2 cellular contexts compared by ENCODE assay signal in the genomic region with DNA sequence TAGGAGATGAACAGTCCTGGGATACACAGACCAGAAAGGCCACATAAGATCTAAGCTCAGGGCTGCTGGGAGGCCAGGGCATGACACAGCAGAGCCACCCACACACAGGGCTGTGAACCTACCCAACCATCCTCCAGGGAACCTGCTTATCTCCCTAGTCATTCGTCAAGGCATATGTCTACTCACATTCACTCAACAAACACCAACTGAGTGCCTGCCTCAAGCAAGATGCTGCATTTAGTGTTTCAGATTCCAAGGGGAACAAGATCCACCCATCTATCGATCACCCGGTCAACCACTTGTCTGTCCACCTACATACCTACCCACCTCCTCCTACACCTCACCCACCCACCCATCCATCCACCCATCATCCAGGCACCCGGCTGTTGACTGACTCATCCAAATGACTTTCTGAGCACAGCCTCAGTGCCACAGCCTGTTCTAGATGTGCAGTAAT.
TF ChIP-seq lines count a peak whose summit lies in the region.

No MANE protein-coding gene starts in this region.

TF ChIP-seq in SK-N-SH, 30 proteins besides CTCF, POLR2A, EP300 and RAD21 (continued from another document):
- TF ChIP-seq, protein P1, sequence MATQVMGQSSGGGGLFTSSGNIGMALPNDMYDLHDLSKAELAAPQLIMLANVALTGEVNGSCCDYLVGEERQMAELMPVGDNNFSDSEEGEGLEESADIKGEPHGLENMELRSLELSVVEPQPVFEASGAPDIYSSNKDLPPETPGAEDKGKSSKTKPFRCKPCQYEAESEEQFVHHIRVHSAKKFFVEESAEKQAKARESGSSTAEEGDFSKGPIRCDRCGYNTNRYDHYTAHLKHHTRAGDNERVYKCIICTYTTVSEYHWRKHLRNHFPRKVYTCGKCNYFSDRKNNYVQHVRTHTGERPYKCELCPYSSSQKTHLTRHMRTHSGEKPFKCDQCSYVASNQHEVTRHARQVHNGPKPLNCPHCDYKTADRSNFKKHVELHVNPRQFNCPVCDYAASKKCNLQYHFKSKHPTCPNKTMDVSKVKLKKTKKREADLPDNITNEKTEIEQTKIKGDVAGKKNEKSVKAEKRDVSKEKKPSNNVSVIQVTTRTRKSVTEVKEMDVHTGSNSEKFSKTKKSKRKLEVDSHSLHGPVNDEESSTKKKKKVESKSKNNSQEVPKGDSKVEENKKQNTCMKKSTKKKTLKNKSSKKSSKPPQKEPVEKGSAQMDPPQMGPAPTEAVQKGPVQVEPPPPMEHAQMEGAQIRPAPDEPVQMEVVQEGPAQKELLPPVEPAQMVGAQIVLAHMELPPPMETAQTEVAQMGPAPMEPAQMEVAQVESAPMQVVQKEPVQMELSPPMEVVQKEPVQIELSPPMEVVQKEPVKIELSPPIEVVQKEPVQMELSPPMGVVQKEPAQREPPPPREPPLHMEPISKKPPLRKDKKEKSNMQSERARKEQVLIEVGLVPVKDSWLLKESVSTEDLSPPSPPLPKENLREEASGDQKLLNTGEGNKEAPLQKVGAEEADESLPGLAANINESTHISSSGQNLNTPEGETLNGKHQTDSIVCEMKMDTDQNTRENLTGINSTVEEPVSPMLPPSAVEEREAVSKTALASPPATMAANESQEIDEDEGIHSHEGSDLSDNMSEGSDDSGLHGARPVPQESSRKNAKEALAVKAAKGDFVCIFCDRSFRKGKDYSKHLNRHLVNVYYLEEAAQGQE (IDR thresholded peaks at IDR 0.05; ENCODE audit: low read depth, low read length), result no peak
- TF ChIP-seq TAF1 (IDR thresholded peaks at IDR 0.05; ENCODE audit: borderline replicate concordance, low read depth, low read length), result no peak
- TF ChIP-seq JUND (IDR thresholded peaks at IDR 0.05), result no peak
- TF ChIP-seq, protein P2, sequence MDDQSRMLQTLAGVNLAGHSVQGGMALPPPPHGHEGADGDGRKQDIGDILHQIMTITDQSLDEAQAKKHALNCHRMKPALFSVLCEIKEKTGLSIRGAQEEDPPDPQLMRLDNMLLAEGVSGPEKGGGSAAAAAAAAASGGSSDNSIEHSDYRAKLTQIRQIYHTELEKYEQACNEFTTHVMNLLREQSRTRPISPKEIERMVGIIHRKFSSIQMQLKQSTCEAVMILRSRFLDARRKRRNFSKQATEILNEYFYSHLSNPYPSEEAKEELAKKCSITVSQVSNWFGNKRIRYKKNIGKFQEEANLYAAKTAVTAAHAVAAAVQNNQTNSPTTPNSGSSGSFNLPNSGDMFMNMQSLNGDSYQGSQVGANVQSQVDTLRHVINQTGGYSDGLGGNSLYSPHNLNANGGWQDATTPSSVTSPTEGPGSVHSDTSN (IDR thresholded peaks at IDR 0.05), result no peak
- TF ChIP-seq, protein P3, sequence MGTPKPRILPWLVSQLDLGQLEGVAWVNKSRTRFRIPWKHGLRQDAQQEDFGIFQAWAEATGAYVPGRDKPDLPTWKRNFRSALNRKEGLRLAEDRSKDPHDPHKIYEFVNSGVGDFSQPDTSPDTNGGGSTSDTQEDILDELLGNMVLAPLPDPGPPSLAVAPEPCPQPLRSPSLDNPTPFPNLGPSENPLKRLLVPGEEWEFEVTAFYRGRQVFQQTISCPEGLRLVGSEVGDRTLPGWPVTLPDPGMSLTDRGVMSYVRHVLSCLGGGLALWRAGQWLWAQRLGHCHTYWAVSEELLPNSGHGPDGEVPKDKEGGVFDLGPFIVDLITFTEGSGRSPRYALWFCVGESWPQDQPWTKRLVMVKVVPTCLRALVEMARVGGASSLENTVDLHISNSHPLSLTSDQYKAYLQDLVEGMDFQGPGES (IDR thresholded peaks at IDR 0.05; ENCODE audit: low read depth, low read length), result no peak
- TF ChIP-seq, protein P4, sequence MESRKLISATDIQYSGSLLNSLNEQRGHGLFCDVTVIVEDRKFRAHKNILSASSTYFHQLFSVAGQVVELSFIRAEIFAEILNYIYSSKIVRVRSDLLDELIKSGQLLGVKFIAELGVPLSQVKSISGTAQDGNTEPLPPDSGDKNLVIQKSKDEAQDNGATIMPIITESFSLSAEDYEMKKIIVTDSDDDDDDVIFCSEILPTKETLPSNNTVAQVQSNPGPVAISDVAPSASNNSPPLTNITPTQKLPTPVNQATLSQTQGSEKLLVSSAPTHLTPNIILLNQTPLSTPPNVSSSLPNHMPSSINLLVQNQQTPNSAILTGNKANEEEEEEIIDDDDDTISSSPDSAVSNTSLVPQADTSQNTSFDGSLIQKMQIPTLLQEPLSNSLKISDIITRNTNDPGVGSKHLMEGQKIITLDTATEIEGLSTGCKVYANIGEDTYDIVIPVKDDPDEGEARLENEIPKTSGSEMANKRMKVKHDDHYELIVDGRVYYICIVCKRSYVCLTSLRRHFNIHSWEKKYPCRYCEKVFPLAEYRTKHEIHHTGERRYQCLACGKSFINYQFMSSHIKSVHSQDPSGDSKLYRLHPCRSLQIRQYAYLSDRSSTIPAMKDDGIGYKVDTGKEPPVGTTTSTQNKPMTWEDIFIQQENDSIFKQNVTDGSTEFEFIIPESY (IDR thresholded peaks at IDR 0.05; ENCODE audit: borderline replicate concordance, low read depth), result no peak
- TF ChIP-seq, protein P5, sequence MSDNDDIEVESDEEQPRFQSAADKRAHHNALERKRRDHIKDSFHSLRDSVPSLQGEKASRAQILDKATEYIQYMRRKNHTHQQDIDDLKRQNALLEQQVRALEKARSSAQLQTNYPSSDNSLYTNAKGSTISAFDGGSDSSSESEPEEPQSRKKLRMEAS (IDR thresholded peaks at IDR 0.05; ENCODE audit: low read depth), result no peak
- no peak for TF ChIP-seq GABPA (IDR thresholded peaks at IDR 0.05; ENCODE audit: low read depth)
- no peak for TF ChIP-seq MXI1 (IDR thresholded peaks at IDR 0.05; ENCODE audit: low read depth, low read length)
- TF ChIP-seq RXRA (IDR thresholded peaks at IDR 0.05; ENCODE audit: borderline replicate concordance, low read depth), result no peak
- TF ChIP-seq, protein P6, sequence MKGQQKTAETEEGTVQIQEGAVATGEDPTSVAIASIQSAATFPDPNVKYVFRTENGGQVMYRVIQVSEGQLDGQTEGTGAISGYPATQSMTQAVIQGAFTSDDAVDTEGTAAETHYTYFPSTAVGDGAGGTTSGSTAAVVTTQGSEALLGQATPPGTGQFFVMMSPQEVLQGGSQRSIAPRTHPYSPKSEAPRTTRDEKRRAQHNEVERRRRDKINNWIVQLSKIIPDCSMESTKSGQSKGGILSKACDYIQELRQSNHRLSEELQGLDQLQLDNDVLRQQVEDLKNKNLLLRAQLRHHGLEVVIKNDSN (IDR thresholded peaks at IDR 0.05; ENCODE audit: borderline replicate concordance, low read depth), result no peak

TF ChIP-seq in SK-N-SH treated with all-trans-retinoic acid at 6 μM for 48 hours, 23 proteins besides CTCF, POLR2A, EP300 and RAD21:
- TF ChIP-seq, protein P7, sequence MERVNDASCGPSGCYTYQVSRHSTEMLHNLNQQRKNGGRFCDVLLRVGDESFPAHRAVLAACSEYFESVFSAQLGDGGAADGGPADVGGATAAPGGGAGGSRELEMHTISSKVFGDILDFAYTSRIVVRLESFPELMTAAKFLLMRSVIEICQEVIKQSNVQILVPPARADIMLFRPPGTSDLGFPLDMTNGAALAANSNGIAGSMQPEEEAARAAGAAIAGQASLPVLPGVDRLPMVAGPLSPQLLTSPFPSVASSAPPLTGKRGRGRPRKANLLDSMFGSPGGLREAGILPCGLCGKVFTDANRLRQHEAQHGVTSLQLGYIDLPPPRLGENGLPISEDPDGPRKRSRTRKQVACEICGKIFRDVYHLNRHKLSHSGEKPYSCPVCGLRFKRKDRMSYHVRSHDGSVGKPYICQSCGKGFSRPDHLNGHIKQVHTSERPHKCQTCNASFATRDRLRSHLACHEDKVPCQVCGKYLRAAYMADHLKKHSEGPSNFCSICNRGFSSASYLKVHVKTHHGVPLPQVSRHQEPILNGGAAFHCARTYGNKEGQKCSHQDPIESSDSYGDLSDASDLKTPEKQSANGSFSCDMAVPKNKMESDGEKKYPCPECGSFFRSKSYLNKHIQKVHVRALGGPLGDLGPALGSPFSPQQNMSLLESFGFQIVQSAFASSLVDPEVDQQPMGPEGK (CRISPR knock-in tag; IDR thresholded peaks at IDR 0.05; ENCODE audit: borderline replicate concordance), result no peak
- TF ChIP-seq, protein P8, sequence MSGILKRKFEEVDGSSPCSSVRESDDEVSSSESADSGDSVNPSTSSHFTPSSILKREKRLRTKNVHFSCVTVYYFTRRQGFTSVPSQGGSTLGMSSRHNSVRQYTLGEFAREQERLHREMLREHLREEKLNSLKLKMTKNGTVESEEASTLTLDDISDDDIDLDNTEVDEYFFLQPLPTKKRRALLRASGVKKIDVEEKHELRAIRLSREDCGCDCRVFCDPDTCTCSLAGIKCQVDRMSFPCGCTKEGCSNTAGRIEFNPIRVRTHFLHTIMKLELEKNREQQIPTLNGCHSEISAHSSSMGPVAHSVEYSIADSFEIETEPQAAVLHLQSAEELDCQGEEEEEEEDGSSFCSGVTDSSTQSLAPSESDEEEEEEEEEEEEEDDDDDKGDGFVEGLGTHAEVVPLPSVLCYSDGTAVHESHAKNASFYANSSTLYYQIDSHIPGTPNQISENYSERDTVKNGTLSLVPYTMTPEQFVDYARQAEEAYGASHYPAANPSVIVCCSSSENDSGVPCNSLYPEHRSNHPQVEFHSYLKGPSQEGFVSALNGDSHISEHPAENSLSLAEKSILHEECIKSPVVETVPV (CRISPR knock-in tag; IDR thresholded peaks at IDR 0.05), result no peak
- TF ChIP-seq BACH2 (CRISPR knock-in tag; IDR thresholded peaks at IDR 0.05; ENCODE audit: borderline replicate concordance), result no peak
- TF ChIP-seq TCF4 (CRISPR knock-in tag; IDR thresholded peaks at IDR 0.05; ENCODE audit: borderline replicate concordance), result no peak
- TF ChIP-seq, protein P9, sequence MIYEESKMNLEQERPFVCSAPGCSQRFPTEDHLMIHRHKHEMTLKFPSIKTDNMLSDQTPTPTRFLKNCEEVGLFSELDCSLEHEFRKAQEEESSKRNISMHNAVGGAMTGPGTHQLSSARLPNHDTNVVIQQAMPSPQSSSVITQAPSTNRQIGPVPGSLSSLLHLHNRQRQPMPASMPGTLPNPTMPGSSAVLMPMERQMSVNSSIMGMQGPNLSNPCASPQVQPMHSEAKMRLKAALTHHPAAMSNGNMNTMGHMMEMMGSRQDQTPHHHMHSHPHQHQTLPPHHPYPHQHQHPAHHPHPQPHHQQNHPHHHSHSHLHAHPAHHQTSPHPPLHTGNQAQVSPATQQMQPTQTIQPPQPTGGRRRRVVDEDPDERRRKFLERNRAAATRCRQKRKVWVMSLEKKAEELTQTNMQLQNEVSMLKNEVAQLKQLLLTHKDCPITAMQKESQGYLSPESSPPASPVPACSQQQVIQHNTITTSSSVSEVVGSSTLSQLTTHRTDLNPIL (CRISPR knock-in tag; IDR thresholded peaks at IDR 0.05; ENCODE audit: low read depth), result no peak
- no peak for TF ChIP-seq ZFP3 (CRISPR knock-in tag; IDR thresholded peaks at IDR 0.05)
- TF ChIP-seq OSR1 (CRISPR knock-in tag; IDR thresholded peaks at IDR 0.05), result no peak
- no peak for TF ChIP-seq GLIS3 (CRISPR knock-in tag; IDR thresholded peaks at IDR 0.05)
- no peak for TF ChIP-seq ZNF70 (CRISPR knock-in tag; IDR thresholded peaks at IDR 0.05)
- TF ChIP-seq, protein P10, sequence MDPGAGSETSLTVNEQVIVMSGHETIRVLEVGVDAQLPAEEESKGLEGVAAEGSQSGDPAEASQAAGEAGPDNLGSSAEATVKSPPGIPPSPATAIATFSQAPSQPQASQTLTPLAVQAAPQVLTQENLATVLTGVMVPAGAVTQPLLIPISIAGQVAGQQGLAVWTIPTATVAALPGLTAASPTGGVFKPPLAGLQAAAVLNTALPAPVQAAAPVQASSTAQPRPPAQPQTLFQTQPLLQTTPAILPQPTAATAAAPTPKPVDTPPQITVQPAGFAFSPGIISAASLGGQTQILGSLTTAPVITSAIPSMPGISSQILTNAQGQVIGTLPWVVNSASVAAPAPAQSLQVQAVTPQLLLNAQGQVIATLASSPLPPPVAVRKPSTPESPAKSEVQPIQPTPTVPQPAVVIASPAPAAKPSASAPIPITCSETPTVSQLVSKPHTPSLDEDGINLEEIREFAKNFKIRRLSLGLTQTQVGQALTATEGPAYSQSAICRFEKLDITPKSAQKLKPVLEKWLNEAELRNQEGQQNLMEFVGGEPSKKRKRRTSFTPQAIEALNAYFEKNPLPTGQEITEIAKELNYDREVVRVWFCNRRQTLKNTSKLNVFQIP (CRISPR knock-in tag; IDR thresholded peaks at IDR 0.05; ENCODE audit: borderline replicate concordance, low read depth), result no peak
- no peak for TF ChIP-seq ISL1 (CRISPR knock-in tag; IDR thresholded peaks at IDR 0.05)
- TF ChIP-seq ARNTL (CRISPR knock-in tag; IDR thresholded peaks at IDR 0.05; ENCODE audit: borderline replicate concordance, low read depth), result no peak
- no peak for TF ChIP-seq CSDC2 (CRISPR knock-in tag; IDR thresholded peaks at IDR 0.05)
